Comparison of ENCODE assay signal across 11 cellular contexts in genomic region chr4:160567634-160568033, GRCh38.
"Had no signal": no experiment of that assay in that cellular context is flagged by ENCODE, and none has a peak within 500 bp of the region (broad histone marks: within the 10 kb centered on the region; RNA-seq: fewer than 3 reads in every experiment).

No MANE protein-coding gene starts in this region.

- H3K9ac ChIP-seq: GM23248 had no signal

- FAIRE-seq: H1, H54 had no signal

- H3K4me3 ChIP-seq: GM23248, GM23338, HAP-1 had no signal

- H3K4me2 ChIP-seq: GM23338 had no signal

- H2AFZ ChIP-seq: GM23248, GM23338 had no signal

- ATAC-seq: GM23338, HCT116 had no signal

- DNase-seq: GM23248, GOT3, H7, H9, HCEC 1CT, HFFc6 had no signal

- H3K27ac ChIP-seq: GM23248 had no signal

- H3K36me3 ChIP-seq: HAP-1 had no signal

- H3K9me3 ChIP-seq: HAP-1 had no signal

- H3K4me1 ChIP-seq: HAP-1 had no signal
